In genomic region chr4:134219043-134219442, GRCh38 we compare ENCODE assay signal across 2 cellular contexts.
TF ChIP-seq lines count a peak whose summit lies in the region.

No MANE protein-coding gene starts in this region.

TF ChIP-seq in HCT116, 20 proteins besides CTCF, POLR2A, EP300 and RAD21:
- no peak for TF ChIP-seq ATF3 (IDR thresholded peaks at IDR 0.05)
- no peak for TF ChIP-seq EZH2phosphoT487 (IDR thresholded peaks at IDR 0.05; ENCODE audit: borderline replicate concordance)
- no peak for TF ChIP-seq YY1 (IDR thresholded peaks at IDR 0.05; ENCODE audit: extremely low read depth, insufficient replicate concordance, low read depth, low read length)
- no peak for TF ChIP-seq SIN3A (IDR thresholded peaks at IDR 0.05; ENCODE audit: low read depth)
- no peak for TF ChIP-seq ZFX (IDR thresholded peaks at IDR 0.05)
- TF ChIP-seq POLR2AphosphoS5 (IDR thresholded peaks at IDR 0.05; ENCODE audit: low read depth, low read length), result no peak
- no peak for TF ChIP-seq TCF7L2 (IDR thresholded peaks at IDR 0.05; ENCODE audit: borderline replicate concordance, extremely low read depth, insufficient read depth, insufficient read length)
- no peak for TF ChIP-seq JUND (IDR thresholded peaks at IDR 0.05)
- no peak for TF ChIP-seq CBX3 (IDR thresholded peaks at IDR 0.05; ENCODE audit: low read depth)
- TF ChIP-seq ZNF274 (IDR thresholded peaks at IDR 0.05; ENCODE audit: low read depth, low read length), result no peak
- no peak for TF ChIP-seq EZH2 (IDR thresholded peaks at IDR 0.05)

TF ChIP-seq in H1, 55 proteins besides CTCF, POLR2A, EP300 and RAD21:
- TF ChIP-seq TBP (IDR thresholded peaks at IDR 0.05; ENCODE audit: low read depth, low read length) (no peak), ATF2 (IDR thresholded peaks at IDR 0.05; ENCODE audit: low read length) (no peak)
